ENCODE assay signal across 2 cellular contexts in genomic region chr1:207003216-207003615, GRCh38.
TF ChIP-seq lines count a peak whose summit lies in the region.

No MANE protein-coding gene starts in this region.

TF ChIP-seq in A549, 52 proteins besides CTCF, POLR2A, EP300 and RAD21:
- TF ChIP-seq NPAS2 (CRISPR knock-in tag; IDR thresholded peaks at IDR 0.05; ENCODE audit: borderline replicate concordance) (no peak), KDM1A (IDR thresholded peaks at IDR 0.05; ENCODE audit: low read depth) (no peak), POLR2AphosphoS2 (conservative IDR thresholded peaks at IDR 0.05; ENCODE audit: low read length) (no peak), CHD2 (IDR thresholded peaks at IDR 0.05; ENCODE audit: low read length, partially characterized antibody) (no peak), RNF2 (IDR thresholded peaks at IDR 0.05; ENCODE audit: borderline replicate concordance, low read depth) (no peak), E2F6 (IDR thresholded peaks at IDR 0.05; ENCODE audit: borderline replicate concordance, low read depth) (no peak), NR3C1 (IDR thresholded peaks at IDR 0.05) (no peak), GATA3 (IDR thresholded peaks at IDR 0.05; ENCODE audit: borderline replicate concordance) (no peak), HDAC2 (IDR thresholded peaks at IDR 0.05) (no peak), CBX2 (IDR thresholded peaks at IDR 0.05; ENCODE audit: borderline replicate concordance, low read depth) (no peak), RARB (CRISPR knock-in tag; IDR thresholded peaks at IDR 0.05) (no peak), EHMT2 (IDR thresholded peaks at IDR 0.05; ENCODE audit: low read depth) (no peak)
- TF ChIP-seq, protein P1, sequence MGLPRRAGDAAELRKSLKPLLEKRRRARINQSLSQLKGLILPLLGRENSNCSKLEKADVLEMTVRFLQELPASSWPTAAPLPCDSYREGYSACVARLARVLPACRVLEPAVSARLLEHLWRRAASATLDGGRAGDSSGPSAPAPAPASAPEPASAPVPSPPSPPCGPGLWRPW (IDR thresholded peaks at IDR 0.05), result no peak
- TF ChIP-seq, protein P2, sequence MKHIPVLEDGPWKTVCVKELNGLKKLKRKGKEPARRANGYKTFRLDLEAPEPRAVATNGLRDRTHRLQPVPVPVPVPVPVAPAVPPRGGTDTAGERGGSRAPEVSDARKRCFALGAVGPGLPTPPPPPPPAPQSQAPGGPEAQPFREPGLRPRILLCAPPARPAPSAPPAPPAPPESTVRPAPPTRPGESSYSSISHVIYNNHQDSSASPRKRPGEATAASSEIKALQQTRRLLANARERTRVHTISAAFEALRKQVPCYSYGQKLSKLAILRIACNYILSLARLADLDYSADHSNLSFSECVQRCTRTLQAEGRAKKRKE (CRISPR knock-in tag; IDR thresholded peaks at IDR 0.05; ENCODE audit: low read depth), result no peak
- TF ChIP-seq, protein P3, sequence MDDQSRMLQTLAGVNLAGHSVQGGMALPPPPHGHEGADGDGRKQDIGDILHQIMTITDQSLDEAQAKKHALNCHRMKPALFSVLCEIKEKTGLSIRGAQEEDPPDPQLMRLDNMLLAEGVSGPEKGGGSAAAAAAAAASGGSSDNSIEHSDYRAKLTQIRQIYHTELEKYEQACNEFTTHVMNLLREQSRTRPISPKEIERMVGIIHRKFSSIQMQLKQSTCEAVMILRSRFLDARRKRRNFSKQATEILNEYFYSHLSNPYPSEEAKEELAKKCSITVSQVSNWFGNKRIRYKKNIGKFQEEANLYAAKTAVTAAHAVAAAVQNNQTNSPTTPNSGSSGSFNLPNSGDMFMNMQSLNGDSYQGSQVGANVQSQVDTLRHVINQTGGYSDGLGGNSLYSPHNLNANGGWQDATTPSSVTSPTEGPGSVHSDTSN (IDR thresholded peaks at IDR 0.05), result no peak

TF ChIP-seq in WTC11, 78 proteins besides CTCF, POLR2A, EP300 and RAD21:
- TF ChIP-seq ZNF532 (CRISPR knock-in tag; IDR thresholded peaks at IDR 0.05; ENCODE audit: borderline replicate concordance) (no peak), MLX (CRISPR knock-in tag; IDR thresholded peaks at IDR 0.05) (no peak)
